ENCODE assay signal across 27 cellular contexts in genomic region chr2:236033462-236033861, GRCh38.
"Had no signal": no experiment of that assay in that cellular context is flagged by ENCODE, and none has a peak within 500 bp of the region (broad histone marks: within the 10 kb centered on the region; RNA-seq: fewer than 3 reads in every experiment).

No MANE protein-coding gene starts in this region.

- H3K27me3 ChIP-seq: neutrophil, pancreas, right lobe of liver, sigmoid colon, suprapubic skin, testis, tibial artery, transverse colon, upper lobe of right lung, uterus had no signal

- H3K9me3 ChIP-seq: neutrophil, pancreas, prostate gland, right lobe of liver, sigmoid colon, suprapubic skin, testis, tibial artery, transverse colon, upper lobe of right lung, uterus had no signal

- H3K4me3 ChIP-seq: pancreas, prostate gland, right lobe of liver, sigmoid colon, suprapubic skin, testis, tibial artery, transverse colon, upper lobe of right lung, uterus had no signal

- DNase-seq: naive thymus-derived CD8-positive, alpha-beta T cell; nephron progenitor cell; nucleus accumbens; pancreas; retina; right cardiac atrium; right lobe of liver; sigmoid colon; small intestine; stimulated activated CD4-positive, alpha-beta T cell treated with anti-CD3 and anti-CD28 coated beads, Interleukin-15, amount 100 ng/mL, for 24 hours; stimulated activated CD4-positive, alpha-beta T cell treated with anti-CD3 and anti-CD28 coated beads, Interleukin-2, amount 100 ng/mL, for 24 hours; stimulated activated CD4-positive, alpha-beta T cell treated with anti-CD3 and anti-CD28 coated beads, Interleukin-2, amount 100 ng/mL, for 48 hours; stimulated activated CD4-positive, alpha-beta T cell treated with anti-CD3 and anti-CD28 coated beads, Interleukin-4, amount 100 ng/mL, for 24 hours; stimulated activated naive CD4-positive, alpha-beta T cell; stimulated activated naive CD8-positive, alpha-beta T cell treated with anti-CD3 and anti-CD28 coated beads, Interleukin-15, amount 100 ng/mL, for 72 hours; stimulated activated naive CD8-positive, alpha-beta T cell treated with anti-CD3 and anti-CD28 coated beads, Interleukin-15, Interleukin-2, amounts not matched to agents 100 U/mL and 50 U/mL, for 24 hours; substantia nigra; testis; tibial artery; transverse colon; upper lobe of right lung; uterus had no signal

- ATAC-seq: naive thymus-derived CD8-positive, alpha-beta T cell; natural killer cell treated with Interleukin-12 subunit alpha and Interleukin-12 subunit beta and Interleukin-15 and Interleukin-18, amount 100 ng/mL, for 72 hours; pancreas; right lobe of liver; stimulated activated effector memory CD8-positive, alpha-beta T cell treated with anti-CD3 and anti-CD28 coated beads, Interleukin-12 subunit alpha, Interleukin-12 subunit beta, amount 100 ng/mL, for 72 hours; stimulated activated naive CD8-positive, alpha-beta T cell treated with anti-CD3 and anti-CD28 coated beads, Interleukin-15, amount 100 ng/mL, for 72 hours; stimulated activated naive CD8-positive, alpha-beta T cell treated with anti-CD3 and anti-CD28 coated beads, Interleukin-15, Interleukin-2, amounts not matched to agents 100 U/mL and 50 U/mL, for 24 hours; upper lobe of right lung had no signal

- H3K36me3 ChIP-seq: neutrophil, pancreas, prostate gland, right lobe of liver, transverse colon, upper lobe of right lung, uterus had no signal

- H3K27ac ChIP-seq: neutrophil, pancreas, prostate gland, right lobe of liver, sigmoid colon, suprapubic skin, testis, tibial artery, transverse colon, upper lobe of right lung, uterus had no signal

- H3K4me1 ChIP-seq: pancreas, prostate gland, right lobe of liver, sigmoid colon, suprapubic skin, testis, tibial artery, transverse colon, upper lobe of right lung, uterus had no signal
